ENCODE assay signal across 1 cellular context in genomic region chr6:148419430-148419829, GRCh38.
TF ChIP-seq lines count a peak whose summit lies in the region.

No MANE protein-coding gene starts in this region.

TF ChIP-seq in IMR-90, 13 proteins besides CTCF, POLR2A, EP300 and RAD21 (continued from another document):
- TF ChIP-seq ELK1 (IDR thresholded peaks at IDR 0.05; ENCODE audit: borderline replicate concordance, low read depth, low read length) (no peak), NFE2L2 (IDR thresholded peaks at IDR 0.05; ENCODE audit: low read depth, low read length) (no peak), FOS (IDR thresholded peaks at IDR 0.05; ENCODE audit: low read depth, low read length) (no peak), MXI1 (IDR thresholded peaks at IDR 0.05; ENCODE audit: borderline replicate concordance, low read depth, low read length) (no peak), MAZ (IDR thresholded peaks at IDR 0.05; ENCODE audit: borderline replicate concordance, low read depth, low read length) (no peak), RFX5 (IDR thresholded peaks at IDR 0.05; ENCODE audit: low read depth, low read length) (no peak), CHD1 (IDR thresholded peaks at IDR 0.05; ENCODE audit: low read depth, low read length) (no peak), RCOR1 (IDR thresholded peaks at IDR 0.05; ENCODE audit: insufficient replicate concordance, low read length) (no peak)
